In genomic region chr2:115389024-115389423, GRCh38 we compare ENCODE assay signal across 15 cellular contexts.
A peak's percentile ranks its signal among the peaks of the same experiment; 100 is the strongest.
DNase-seq lines count a peak whose midpoint lies in the region; ATAC-seq and TF ChIP-seq lines count a peak whose summit lies in the region.
"Had no signal": no experiment of that assay in that cellular context is flagged by ENCODE, and none has a peak within 500 bp of the region (broad histone marks: within the 10 kb centered on the region; RNA-seq: fewer than 3 reads in every experiment).

No MANE protein-coding gene starts in this region.

- H3K4me1 ChIP-seq in left lung, result no peaks in the 10 kb centered on the region
- H3K4me1 ChIP-seq: A549, Peyer's patch had no signal

- DNase-seq in NCI-H748 (lab: John Stamatoyannopoulos, UW; ENCODE audit: unreplicated experiment), result peak; percentile 39
- no peak for DNase-seq in NCI-H748 treated with DMSO at 0.1 percent for 48 hours (lab: John Stamatoyannopoulos, UW)
- peak; percentile 7 for DNase-seq in NCI-H2029 treated with DMSO at 0.1 percent for 48 hours (lab: John Stamatoyannopoulos, UW)
- DNase-seq in left lung, result no peak
- no peak for DNase-seq in GOT3 (lab: John Stamatoyannopoulos, UW)
- no peak for DNase-seq in omental fat pad (ENCODE audit: low spot score)
- no peak for DNase-seq in NCI-H2107 (lab: John Stamatoyannopoulos, UW)
- DNase-seq: KG1, NCI-H1092 treated with DMSO at 0.1 percent for 48 hours, NCI-H1694, NCI-H2171, NCI-H526, Peyer's patch had no signal

- no peaks in the 10 kb centered on the region for H3K27me3 ChIP-seq in left lung
- H3K27me3 ChIP-seq: Peyer's patch had no signal

- H3K9me3 ChIP-seq in left lung, result peaks cover 0 to 8% of the 10 kb centered on the region in 2 donors
- H3K9me3 ChIP-seq: A549, Peyer's patch had no signal

- ATAC-seq in left lung (peak; percentile 58), omental fat pad (ENCODE audit: low FRiP score) (no peak)
- ATAC-seq: A549, SK-N-SH treated with all-trans-retinoic acid at 6 μM for 48 hours had no signal

- H3K36me3 ChIP-seq in left lung, result no peaks in the 10 kb centered on the region
- H3K36me3 ChIP-seq: Peyer's patch had no signal

- H3K27ac ChIP-seq in left lung, result no peak overlapping the region
- H3K27ac ChIP-seq: A549, Peyer's patch had no signal

- TF ChIP-seq CTCF in left lung (IDR thresholded peaks at IDR 0.05) (no peak), omental fat pad (IDR thresholded peaks at IDR 0.05) (no peak)

- intact Hi-C loops in left lung (cut with DNase I), result no loop called here

- H3K4me3 ChIP-seq in left lung, result no peak overlapping the region
- H3K4me3 ChIP-seq: A549, Peyer's patch had no signal

Comparison
In these comparisons a context has a peak if more than half of its experiments do, and no peak if none do; other contexts are left out.
1. DNase-seq: peak in NCI-H748 (single experiment) and NCI-H2029 treated with DMSO at 0.1 percent for 48 hours (single experiment); none in NCI-H748 treated with DMSO at 0.1 percent for 48 hours (single experiment), left lung (0 of 2), GOT3 (single experiment), omental fat pad (single experiment) and NCI-H2107 (single experiment).